39 cellular contexts compared by ENCODE assay signal in genomic region chr19:47826800-47827199, GRCh38. TPM values are rescaled to one million over a fixed set of nuclear protein-coding genes. Genes with fewer than 3 reads are reported as not detected.
"Had no signal": no experiment of that assay in that cellular context is flagged by ENCODE, and none has a peak within 500 bp of the region (broad histone marks: within the 10 kb centered on the region; RNA-seq: fewer than 3 reads in every experiment).

No MANE protein-coding gene starts in this region.

- H3K27ac Mint-ChIP-seq: activated CD4-positive, alpha-beta T cell treated with anti-CD3 and anti-CD28 coated beads for 36 hours; activated CD4-positive, alpha-beta T cell treated with anti-CD3 and anti-CD28 coated beads, Interleukin-2, amount 10 ng/mL, durations not matched to agents 7 days and 5 days; activated CD8-positive, alpha-beta T cell treated with anti-CD3 and anti-CD28 coated beads, Interleukin-2, amount 10 ng/mL, durations not matched to agents 7 days and 5 days; activated naive CD4-positive, alpha-beta T cell treated with anti-CD3 and anti-CD28 coated beads, Interleukin-2, amount 50 U/mL, for 24 hours; activated naive CD8-positive, alpha-beta T cell treated with anti-CD3 and anti-CD28 coated beads, Interleukin-2, amount 10 ng/mL, durations not matched to agents 7 days and 5 days; activated T-cell treated with anti-CD3 and anti-CD28 coated beads, Interleukin-2, amount 50 U/mL, for 24 hours; activated T-helper 2 cell treated with anti-CD3 and anti-CD28 coated beads, Interferon-gamma antibody, Interleukin-2, Interleukin-4, amounts not matched to agents 10 μg/mL and 5 μg/mL and 100 μg/mL, durations not matched to agents 14 hours and 24 hours and 36 hours; T-helper 2 cell treated with Interferon-gamma antibody and Interleukin-4, amounts not matched to agents 5 μg/mL and 100 μg/mL, for 36 hours; WTC11 had no signal

- H3K36me3 Mint-ChIP-seq: activated naive CD4-positive, alpha-beta T cell treated with anti-CD3 and anti-CD28 coated beads, Interleukin-2, amount 50 U/mL, for 24 hours; activated naive CD8-positive, alpha-beta T cell treated with anti-CD3 and anti-CD28 coated beads, Interleukin-2, amount 10 ng/mL, durations not matched to agents 7 days and 5 days; brain; WTC11 had no signal

- DNase-seq: activated CD4-positive, alpha-beta T cell treated with anti-CD3 and anti-CD28 coated beads for 36 hours; activated CD4-positive, alpha-beta T cell treated with anti-CD3 and anti-CD28 coated beads, Interleukin-2, amount 10 ng/mL, durations not matched to agents 7 days and 5 days; activated CD4-positive, alpha-beta T cell treated with anti-CD3 and anti-CD28 coated beads, Interleukin-2, amount 50 U/mL, for 48 hours; activated CD8-positive, alpha-beta T cell treated with anti-CD3 and anti-CD28 coated beads, Interleukin-2, amount 10 ng/mL, durations not matched to agents 7 days and 5 days; activated gamma-delta T cell; activated naive CD4-positive, alpha-beta T cell treated with Interleukin-2 at 50 U/mL for 16 hours; activated naive CD8-positive, alpha-beta T cell treated with anti-CD3 and anti-CD28 coated beads, Interleukin-2, amount 10 ng/mL, durations not matched to agents 7 days and 5 days; activated T-cell treated with anti-CD3 and anti-CD28 coated beads, Interleukin-2, amount 50 U/mL, for 24 hours; amygdala; Kasumi-1; KG1; MM.1S; MV-4-11; NCI-H1092; NCI-H1436 treated with DMSO at 0.1 percent for 48 hours; NCI-H1694 treated with DMSO at 0.1 percent for 48 hours; NCI-H2029 treated with DMSO at 0.1 percent for 48 hours; NCI-H2107; NCI-H2171; NCI-H510A; NCI-H526; NCI-H774; SHP77 treated with DMSO at 0.1 percent for 48 hours had no signal

- FAIRE-seq: astrocyte, TTC549 had no signal

- H3K36me3 ChIP-seq: cardiac muscle cell had no signal

- H3K4me1 Mint-ChIP-seq: activated CD4-positive, alpha-beta T cell treated with anti-CD3 and anti-CD28 coated beads for 36 hours; activated CD4-positive, alpha-beta T cell treated with anti-CD3 and anti-CD28 coated beads, Interleukin-2, amount 10 ng/mL, durations not matched to agents 7 days and 5 days; activated naive CD4-positive, alpha-beta T cell treated with anti-CD3 and anti-CD28 coated beads, Interleukin-2, amount 50 U/mL, for 24 hours; activated naive CD8-positive, alpha-beta T cell treated with anti-CD3 and anti-CD28 coated beads, Interleukin-2, amount 10 ng/mL, durations not matched to agents 7 days and 5 days; central memory CD8-positive, alpha-beta T cell had no signal

- H3K9me3 Mint-ChIP-seq: activated CD4-positive, alpha-beta T cell treated with anti-CD3 and anti-CD28 coated beads, Interleukin-2, amount 10 ng/mL, durations not matched to agents 7 days and 5 days; activated naive CD4-positive, alpha-beta T cell treated with anti-CD3 and anti-CD28 coated beads, Interleukin-2, amount 50 U/mL, for 24 hours; activated naive CD8-positive, alpha-beta T cell treated with anti-CD3 and anti-CD28 coated beads, Interleukin-2, amount 10 ng/mL, durations not matched to agents 7 days and 5 days; activated T-cell treated with anti-CD3 and anti-CD28 coated beads, Interleukin-2, amount 50 U/mL, for 24 hours; activated T-helper 2 cell treated with anti-CD3 and anti-CD28 coated beads, Interferon-gamma antibody, Interleukin-2, Interleukin-4, amounts not matched to agents 10 μg/mL and 5 μg/mL and 100 μg/mL, durations not matched to agents 14 hours and 24 hours and 36 hours; central memory CD8-positive, alpha-beta T cell; T-helper 2 cell treated with Interferon-gamma antibody and Interleukin-4, amounts not matched to agents 5 μg/mL and 100 μg/mL, for 36 hours; WTC11 had no signal

- H3K27me3 ChIP-seq: cardiac muscle cell had no signal

- ATAC-seq: activated CD4-positive, alpha-beta T cell treated with anti-CD3 and anti-CD28 coated beads for 36 hours; activated CD4-positive, CD25-positive, alpha-beta regulatory T cell treated with anti-CD3 and anti-CD28 coated beads, Interleukin-2, amount 50 U/mL, for 24 hours; activated CD8-positive, alpha-beta T cell treated with anti-CD3 and anti-CD28 coated beads, Interleukin-2, amount 10 ng/mL, durations not matched to agents 7 days and 5 days; Panc1; WTC11 had no signal

- H3K4me3 ChIP-seq: cardiac muscle cell had no signal

- H3K4me3 Mint-ChIP-seq: activated CD4-positive, alpha-beta T cell treated with anti-CD3 and anti-CD28 coated beads for 36 hours; activated CD4-positive, alpha-beta T cell treated with anti-CD3 and anti-CD28 coated beads, Interleukin-2, amount 10 ng/mL, durations not matched to agents 7 days and 5 days; activated CD8-positive, alpha-beta T cell treated with anti-CD3 and anti-CD28 coated beads, Interleukin-2, amount 10 ng/mL, durations not matched to agents 7 days and 5 days; activated naive CD4-positive, alpha-beta T cell treated with anti-CD3 and anti-CD28 coated beads, Interleukin-2, amount 50 U/mL, for 24 hours; activated naive CD8-positive, alpha-beta T cell treated with anti-CD3 and anti-CD28 coated beads, Interleukin-2, amount 10 ng/mL, durations not matched to agents 7 days and 5 days; activated T-cell treated with anti-CD3 and anti-CD28 coated beads, Interleukin-2, amount 50 U/mL, for 24 hours; central memory CD8-positive, alpha-beta T cell; T-helper 2 cell treated with Interferon-gamma antibody and Interleukin-4, amounts not matched to agents 5 μg/mL and 100 μg/mL, for 36 hours; WTC11 had no signal

- H3K27ac ChIP-seq: cardiac muscle cell had no signal

RNA-seq across cellular contexts. Expression of gene CRX, which starts 5.1 kb away (rescaled TPM):
- total RNA-seq: activated CD4-positive, alpha-beta T cell treated with anti-CD3 and anti-CD28 coated beads for 36 hours; activated CD4-positive, alpha-beta T cell treated with anti-CD3 and anti-CD28 coated beads, Interleukin-2, amount 10 ng/mL, durations not matched to agents 7 days and 5 days; activated CD8-positive, alpha-beta T cell treated with anti-CD3 and anti-CD28 coated beads, Interleukin-2, amount 10 ng/mL, durations not matched to agents 7 days and 5 days; activated T-helper 2 cell treated with anti-CD3 and anti-CD28 coated beads, Interferon-gamma antibody, Interleukin-2, Interleukin-4, amounts not matched to agents 10 μg/mL and 5 μg/mL and 100 μg/mL, durations not matched to agents 14 hours and 24 hours and 36 hours; astrocyte; chondrocyte; RPMI7951; SK-MEL-5; T-helper 1 cell treated with Interleukin-12 subunit alpha and Interleukin-12 subunit beta and Interleukin-4 antibody, amounts not matched to agents 30 ng/mL and 1 ng/mL, for 36 hours had no signal

RNA-seq across cellular contexts. Expression of gene TPRX1, which starts 22.4 kb away (rescaled TPM):
- total RNA-seq: activated CD4-positive, alpha-beta T cell treated with anti-CD3 and anti-CD28 coated beads for 36 hours; activated CD4-positive, alpha-beta T cell treated with anti-CD3 and anti-CD28 coated beads, Interleukin-2, amount 10 ng/mL, durations not matched to agents 7 days and 5 days; activated CD8-positive, alpha-beta T cell treated with anti-CD3 and anti-CD28 coated beads, Interleukin-2, amount 10 ng/mL, durations not matched to agents 7 days and 5 days; activated naive CD8-positive, alpha-beta T cell treated with anti-CD3 and anti-CD28 coated beads, Interleukin-2, amount 10 ng/mL, durations not matched to agents 7 days and 5 days; activated T-helper 2 cell treated with anti-CD3 and anti-CD28 coated beads, Interferon-gamma antibody, Interleukin-2, Interleukin-4, amounts not matched to agents 10 μg/mL and 5 μg/mL and 100 μg/mL, durations not matched to agents 14 hours and 24 hours and 36 hours; astrocyte; cardiac muscle cell; chondrocyte; RPMI7951; SK-MEL-5; T-helper 1 cell treated with Interleukin-12 subunit alpha and Interleukin-12 subunit beta and Interleukin-4 antibody, amounts not matched to agents 30 ng/mL and 1 ng/mL, for 36 hours; WTC11 had no signal
- polyA plus RNA-seq: adipose tissue, cardiac muscle cell had no signal

RNA-seq across cellular contexts. Expression of gene TPRX2, which starts 32.2 kb away (rescaled TPM):
- total RNA-seq: activated CD4-positive, alpha-beta T cell treated with anti-CD3 and anti-CD28 coated beads for 36 hours; activated CD4-positive, alpha-beta T cell treated with anti-CD3 and anti-CD28 coated beads, Interleukin-2, amount 10 ng/mL, durations not matched to agents 7 days and 5 days; activated CD8-positive, alpha-beta T cell treated with anti-CD3 and anti-CD28 coated beads, Interleukin-2, amount 10 ng/mL, durations not matched to agents 7 days and 5 days; activated naive CD8-positive, alpha-beta T cell treated with anti-CD3 and anti-CD28 coated beads, Interleukin-2, amount 10 ng/mL, durations not matched to agents 7 days and 5 days; activated T-helper 2 cell treated with anti-CD3 and anti-CD28 coated beads, Interferon-gamma antibody, Interleukin-2, Interleukin-4, amounts not matched to agents 10 μg/mL and 5 μg/mL and 100 μg/mL, durations not matched to agents 14 hours and 24 hours and 36 hours; astrocyte; cardiac muscle cell; chondrocyte; RPMI7951; SK-MEL-5; T-helper 1 cell treated with Interleukin-12 subunit alpha and Interleukin-12 subunit beta and Interleukin-4 antibody, amounts not matched to agents 30 ng/mL and 1 ng/mL, for 36 hours; WTC11 had no signal
- polyA plus RNA-seq: adipose tissue, cardiac muscle cell had no signal

RNA-seq across cellular contexts. Expression of gene SULT2A1, which starts 59.3 kb away (rescaled TPM):
- total RNA-seq: activated CD4-positive, alpha-beta T cell treated with anti-CD3 and anti-CD28 coated beads for 36 hours; activated CD4-positive, alpha-beta T cell treated with anti-CD3 and anti-CD28 coated beads, Interleukin-2, amount 10 ng/mL, durations not matched to agents 7 days and 5 days; activated CD8-positive, alpha-beta T cell treated with anti-CD3 and anti-CD28 coated beads, Interleukin-2, amount 10 ng/mL, durations not matched to agents 7 days and 5 days; activated naive CD8-positive, alpha-beta T cell treated with anti-CD3 and anti-CD28 coated beads, Interleukin-2, amount 10 ng/mL, durations not matched to agents 7 days and 5 days; activated T-helper 2 cell treated with anti-CD3 and anti-CD28 coated beads, Interferon-gamma antibody, Interleukin-2, Interleukin-4, amounts not matched to agents 10 μg/mL and 5 μg/mL and 100 μg/mL, durations not matched to agents 14 hours and 24 hours and 36 hours; astrocyte; cardiac muscle cell; chondrocyte; RPMI7951; T-helper 1 cell treated with Interleukin-12 subunit alpha and Interleukin-12 subunit beta and Interleukin-4 antibody, amounts not matched to agents 30 ng/mL and 1 ng/mL, for 36 hours had no signal
